ENCODE assay signal across 25 cellular contexts in genomic region chr9:98199388-98200033, GRCh38. TPM values are rescaled to one million over a fixed set of nuclear protein-coding genes. Genes with fewer than 3 reads are reported as not detected.
DNase-seq lines count a peak whose midpoint lies in the region; ATAC-seq, FAIRE-seq and TF ChIP-seq lines count a peak whose summit lies in the region.
"Had no signal": no experiment of that assay in that cellular context is flagged by ENCODE, and none has a peak within 500 bp of the region (broad histone marks: within the 10 kb centered on the region; RNA-seq: fewer than 3 reads in every experiment).

No MANE protein-coding gene starts in this region.

- H3K9ac ChIP-seq in astrocyte (ENCODE audit: low read length), result no peak overlapping the region
- H3K9ac ChIP-seq: BLaER1, KMS-11 had no signal

- H3K4me3 ChIP-seq in astrocyte (ENCODE audit: insufficient read depth, low read depth, low read length), result no peak overlapping the region
- H3K4me3 ChIP-seq in naive thymus-derived CD4-positive, alpha-beta T cell (ENCODE audit: low read length), result no peak overlapping the region
- H3K4me3 ChIP-seq: BLaER1, PC-9 had no signal

- H3K4me3 Mint-ChIP-seq in astrocyte (ENCODE audit: unreplicated experiment), result no peak overlapping the region
- H3K4me3 Mint-ChIP-seq in neural crest cell, result peak overlapping the region; percentile 24
- H3K4me3 Mint-ChIP-seq in naive thymus-derived CD4-positive, alpha-beta T cell, result no peak overlapping the region
- H3K4me3 Mint-ChIP-seq: CD4-positive, alpha-beta T cell had no signal

- CTCF ChIA-PET in naive thymus-derived CD4-positive, alpha-beta T cell (lab: Charles Lee), result no interaction called here

- no peaks in the 10 kb centered on the region for H3K9me3 Mint-ChIP-seq in activated naive CD4-positive, alpha-beta T cell treated with anti-CD3 and anti-CD28 coated beads, Interleukin-2, amount 50 U/mL, for 72 hours
- H3K9me3 Mint-ChIP-seq in astrocyte (ENCODE audit: unreplicated experiment) (peaks cover 2% of the 10 kb centered on the region), neural crest cell (no peaks in the 10 kb centered on the region)
- H3K9me3 Mint-ChIP-seq in naive thymus-derived CD4-positive, alpha-beta T cell, result peaks cover 0 to 1% (median 0%) of the 10 kb centered on the region in 11 donors
- H3K9me3 Mint-ChIP-seq: CD4-positive, alpha-beta T cell had no signal

- no peaks in the 10 kb centered on the region for H4K20me1 ChIP-seq in astrocyte (ENCODE audit: insufficient read depth, low read length)
- H4K20me1 ChIP-seq: BLaER1 had no signal

- no peak overlapping the region for H3K4me2 ChIP-seq in astrocyte (ENCODE audit: low read length)
- H3K4me2 ChIP-seq: BLaER1, KMS-11, PC-9 had no signal

- H3K4me1 Mint-ChIP-seq in astrocyte (ENCODE audit: low read depth, unreplicated experiment) (no peaks in the 10 kb centered on the region), neural crest cell (peaks cover 5% of the 10 kb centered on the region)
- H3K4me1 Mint-ChIP-seq in naive thymus-derived CD4-positive, alpha-beta T cell, result peaks cover 0 to 5% (median 0%) of the 10 kb centered on the region in 7 donors

- no peaks in the 10 kb centered on the region for H3K36me3 Mint-ChIP-seq in activated naive CD4-positive, alpha-beta T cell treated with anti-CD3 and anti-CD28 coated beads, Interleukin-2, amount 50 U/mL, for 72 hours
- H3K36me3 Mint-ChIP-seq in astrocyte (ENCODE audit: low read depth, unreplicated experiment) (peaks cover 10% of the 10 kb centered on the region), neural crest cell (ENCODE audit: low read depth) (no peaks in the 10 kb centered on the region)
- H3K36me3 Mint-ChIP-seq in naive thymus-derived CD4-positive, alpha-beta T cell, result peaks cover 0 to 5% (median 0%) of the 10 kb centered on the region in 5 donors

- FAIRE-seq in astrocyte (lab: Jason Lieb, UNC), result no peak
- FAIRE-seq: GM18507 had no signal

- H3K4me1 ChIP-seq in astrocyte (ENCODE audit: insufficient read depth, low read length), result no peaks in the 10 kb centered on the region
- H3K4me1 ChIP-seq in naive thymus-derived CD4-positive, alpha-beta T cell (ENCODE audit: control insufficient read depth in 2 of 2, insufficient read depth in 2 of 2, low read length in 2 of 2), result no peaks in the 10 kb centered on the region

- POLR2A ChIA-PET in naive thymus-derived CD4-positive, alpha-beta T cell (lab: Charles Lee), result no interaction called here

- H3K9me3 ChIP-seq in astrocyte (ENCODE audit: insufficient read depth, low read depth, low read length), result no peaks in the 10 kb centered on the region
- H3K9me3 ChIP-seq in naive thymus-derived CD4-positive, alpha-beta T cell (ENCODE audit: control insufficient read depth in 2 of 3, low read length in 3 of 3), result no peaks in the 10 kb centered on the region
- H3K9me3 ChIP-seq: BLaER1 had no signal

- ATAC-seq in activated naive CD4-positive, alpha-beta T cell treated with anti-CD3 and anti-CD28 coated beads, Interleukin-2, amount 50 U/mL, for 72 hours, result no peak
- ATAC-seq in naive thymus-derived CD4-positive, alpha-beta T cell, result no peak

- no peaks in the 10 kb centered on the region for H3K27me3 ChIP-seq in astrocyte (ENCODE audit: insufficient read depth, low read length)
- H3K27me3 ChIP-seq in naive thymus-derived CD4-positive, alpha-beta T cell (ENCODE audit: control insufficient read depth in 2 of 2, insufficient read depth in 2 of 2, low read length in 2 of 2), result no peaks in the 10 kb centered on the region
- H3K27me3 ChIP-seq: BLaER1 had no signal

- H3K27me3 Mint-ChIP-seq in astrocyte (ENCODE audit: low read depth, unreplicated experiment), result peaks cover 29% of the 10 kb centered on the region
- peaks cover 6% of the 10 kb centered on the region for H3K27me3 Mint-ChIP-seq in neural crest cell (ENCODE audit: low read depth)
- peaks cover 0 to 3% (median 0%) of the 10 kb centered on the region in 5 donors for H3K27me3 Mint-ChIP-seq in naive thymus-derived CD4-positive, alpha-beta T cell
- H3K27me3 Mint-ChIP-seq: CD4-positive, alpha-beta T cell had no signal

- H3K79me2 ChIP-seq in astrocyte (ENCODE audit: insufficient read depth, low read length), result no peaks in the 10 kb centered on the region

- H3K27ac Mint-ChIP-seq in activated naive CD4-positive, alpha-beta T cell treated with anti-CD3 and anti-CD28 coated beads, Interleukin-2, amount 50 U/mL, for 72 hours, result peak overlapping the region; percentile 7 to 69
- H3K27ac Mint-ChIP-seq in astrocyte (ENCODE audit: unreplicated experiment) (peak overlapping the region; percentile 47), neural crest cell (ENCODE audit: unreplicated experiment) (no peak overlapping the region)
- H3K27ac Mint-ChIP-seq in naive thymus-derived CD4-positive, alpha-beta T cell, result no peak overlapping the region
- H3K27ac Mint-ChIP-seq: CD4-positive, alpha-beta T cell had no signal

- H3K36me3 ChIP-seq in astrocyte (ENCODE audit: insufficient read depth, low read length), result peaks cover 7% of the 10 kb centered on the region
- no peaks in the 10 kb centered on the region for H3K36me3 ChIP-seq in naive thymus-derived CD4-positive, alpha-beta T cell (ENCODE audit: control insufficient read depth in 2 of 3, insufficient read depth in 3 of 3, low read length in 3 of 3)
- H3K36me3 ChIP-seq: BLaER1 had no signal

- no peak overlapping the region for H3K27ac ChIP-seq in astrocyte (ENCODE audit: low read depth, low read length)
- H3K27ac ChIP-seq in naive thymus-derived CD4-positive, alpha-beta T cell (ENCODE audit: low read depth, low read length), result no peak overlapping the region
- H3K27ac ChIP-seq: 22Rv1, BLaER1, KMS-11, PC-9 had no signal

- H2AFZ ChIP-seq in astrocyte (ENCODE audit: low read depth, low read length), result no peak overlapping the region
- H2AFZ ChIP-seq: PC-9 had no signal

- TF ChIP-seq CTCF in astrocyte (IDR thresholded peaks at IDR 0.05; ENCODE audit: insufficient read depth, low read depth, low read length), result no peak
- no peak for TF ChIP-seq CTCF in neural crest cell (conservative IDR thresholded peaks at IDR 0.05)

- intact Hi-C loops in naive thymus-derived CD4-positive, alpha-beta T cell (cut with micrococcal nuclease), result no loop called here

- no peak for DNase-seq in activated naive CD4-positive, alpha-beta T cell treated with anti-CD3 and anti-CD28 coated beads, Interleukin-2, amount 50 U/mL, for 72 hours (ENCODE audit: low spot score in 2 of 2)
- DNase-seq in activated naive CD4-positive, alpha-beta T cell treated with Interleukin-2 at 50 U/mL for 16 hours, result no peak
- DNase-seq in astrocyte (ENCODE audit: low read depth) (no peak), neural crest cell (ENCODE audit: low read depth, low spot score) (no peak), dedifferentiated amniotic fluid mesenchymal stem cell (ENCODE audit: extremely low spot score) (no peak), AG08395 (ENCODE audit: low spot score) (no peak)
- no peak for DNase-seq in naive thymus-derived CD4-positive, alpha-beta T cell
- DNase-seq: ACHN; CD4-positive, alpha-beta T cell; DMS53; HCEC 1CT; IMR-90; NCI-H1048; NCI-H1417 treated with DMSO at 0.1 percent for 48 hours; NCI-H1694 treated with DMSO at 0.1 percent for 48 hours; NCI-H2081; NCI-H2227 treated with DMSO at 0.1 percent for 48 hours; NCI-H526 treated with DMSO at 0.1 percent for 48 hours; PC-9; RPMI8226; SHP77 had no signal

RNA-seq across cellular contexts. Expression of gene CORO2A, which starts 7.1 kb away (rescaled TPM):
- total RNA-seq in activated naive CD4-positive, alpha-beta T cell treated with anti-CD3 and anti-CD28 coated beads, Interleukin-2, amount 50 U/mL, for 72 hours, result 10 to 100 TPM in 1 of 2 donors, 1 to 10 TPM in 1; 6.8 to 11.8 TPM
- total RNA-seq in astrocyte (11.1 TPM in 2 replicates), neural crest cell (9.3 and 9.5 TPM in 2 replicates)
- 1 to 10 TPM; 3.0 to 9.7 (median 7.7) TPM for total RNA-seq in naive thymus-derived CD4-positive, alpha-beta T cell
- polyA plus RNA-seq in naive thymus-derived CD4-positive, alpha-beta T cell, result 1 to 10 TPM; 6.6 to 9.0 TPM

RNA-seq across cellular contexts. Expression of gene TBC1D2, which starts 55.9 kb away (rescaled TPM):
- total RNA-seq in activated naive CD4-positive, alpha-beta T cell treated with anti-CD3 and anti-CD28 coated beads, Interleukin-2, amount 50 U/mL, for 72 hours, result 1 to 10 TPM; 3.6 to 3.9 TPM
- total RNA-seq in astrocyte, result 9.6 and 10.2 TPM in 2 replicates
- total RNA-seq in neural crest cell, result 2.2 and 2.4 TPM in 2 replicates
- total RNA-seq in naive thymus-derived CD4-positive, alpha-beta T cell, result 10 to 100 TPM in 1 of 5 experiments, 1 to 10 TPM in 4; 4.9 to 16.6 (median 8.8) TPM
- 1 to 10 TPM; 3.3 to 8.8 TPM for polyA plus RNA-seq in naive thymus-derived CD4-positive, alpha-beta T cell

Comparison
In these comparisons a context has a peak if more than half of its experiments do, and no peak if none do; other contexts are left out.
1. H3K27ac Mint-ChIP-seq: peak in activated naive CD4-positive, alpha-beta T cell treated with anti-CD3 and anti-CD28 coated beads, Interleukin-2, amount 50 U/mL, for 72 hours (2 of 2) and astrocyte (single experiment); none in neural crest cell (single experiment) and naive thymus-derived CD4-positive, alpha-beta T cell (0 of 9).